ENCODE assay signal across 15 cellular contexts in genomic region chr2:201228912-201229290, GRCh38. TPM values are rescaled to one million over a fixed set of nuclear protein-coding genes. Genes with fewer than 3 reads are reported as not detected.
DNase-seq lines count a peak whose midpoint lies in the region; ATAC-seq and TF ChIP-seq lines count a peak whose summit lies in the region.
"Had no signal": no experiment of that assay in that cellular context is flagged by ENCODE, and none has a peak within 500 bp of the region (broad histone marks: within the 10 kb centered on the region; RNA-seq: fewer than 3 reads in every experiment).

No MANE protein-coding gene starts in this region.

- no peaks in the 10 kb centered on the region for H3K9me3 Mint-ChIP-seq in activated CD4-positive, alpha-beta T cell treated with anti-CD3 and anti-CD28 coated beads, Interleukin-2, amount 10 ng/mL, durations not matched to agents 24 days and 14 days
- H3K9me3 Mint-ChIP-seq in activated naive CD8-positive, alpha-beta T cell treated with anti-CD3 and anti-CD28 coated beads, Interleukin-2, amount 10 ng/mL, durations not matched to agents 7 days and 5 days: no peaks in the 10 kb centered on the region
- H3K9me3 Mint-ChIP-seq in neural progenitor cell: no peaks in the 10 kb centered on the region

- no peak for ATAC-seq in activated naive CD8-positive, alpha-beta T cell treated with anti-CD3 and anti-CD28 coated beads, Interleukin-2, amount 10 ng/mL, durations not matched to agents 7 days and 5 days (ENCODE audit: low read depth)
- no peak for ATAC-seq in GM19324 (IDR thresholded peaks at IDR 0.05; ENCODE audit: low FRiP score, unreplicated experiment)
- ATAC-seq: A549; activated CD4-positive, CD25-positive, alpha-beta regulatory T cell treated with anti-CD3 and anti-CD28 coated beads, Interleukin-2, amount 50 U/mL, for 24 hours had no signal

- H3K36me3 ChIP-seq in neural progenitor cell: no peaks in the 10 kb centered on the region
- H3K36me3 ChIP-seq: MG63, thyroid gland had no signal

- no peak overlapping the region for H3K9ac ChIP-seq in neural progenitor cell

- no peaks in the 10 kb centered on the region for H3F3A ChIP-seq in neural progenitor cell (ENCODE audit: low read depth)

- H3K27ac Mint-ChIP-seq in activated CD4-positive, alpha-beta T cell treated with anti-CD3 and anti-CD28 coated beads, Interleukin-2, amount 10 ng/mL, durations not matched to agents 24 days and 14 days: peak overlapping the region; percentile 87
- H3K27ac Mint-ChIP-seq in activated naive CD8-positive, alpha-beta T cell treated with anti-CD3 and anti-CD28 coated beads, Interleukin-2, amount 10 ng/mL, durations not matched to agents 7 days and 5 days: peak overlapping the region; percentile 83
- no peak overlapping the region for H3K27ac Mint-ChIP-seq in neural progenitor cell

- H3K36me3 Mint-ChIP-seq in activated CD4-positive, alpha-beta T cell treated with anti-CD3 and anti-CD28 coated beads, Interleukin-2, amount 10 ng/mL, durations not matched to agents 24 days and 14 days (ENCODE audit: low read depth): peaks cover 9% of the 10 kb centered on the region
- H3K36me3 Mint-ChIP-seq in activated naive CD8-positive, alpha-beta T cell treated with anti-CD3 and anti-CD28 coated beads, Interleukin-2, amount 10 ng/mL, durations not matched to agents 7 days and 5 days: peaks cover 6% of the 10 kb centered on the region
- H3K36me3 Mint-ChIP-seq in neural progenitor cell: no peaks in the 10 kb centered on the region

- in situ Hi-C loops in KBM-7 (cut with MboI; ENCODE audit: low pct_unique_long_range_greater_than_20kb, low sequenced_read_pairs): no loop called here

- no peaks in the 10 kb centered on the region for H3K79me2 ChIP-seq in neural progenitor cell (ENCODE audit: low read depth)
- H3K79me2 ChIP-seq: hepatocyte had no signal

- H3K4me1 Mint-ChIP-seq in activated CD4-positive, alpha-beta T cell treated with anti-CD3 and anti-CD28 coated beads, Interleukin-2, amount 10 ng/mL, durations not matched to agents 24 days and 14 days: peaks cover 42% of the 10 kb centered on the region
- peaks cover 39% of the 10 kb centered on the region for H3K4me1 Mint-ChIP-seq in activated naive CD8-positive, alpha-beta T cell treated with anti-CD3 and anti-CD28 coated beads, Interleukin-2, amount 10 ng/mL, durations not matched to agents 7 days and 5 days
- no peaks in the 10 kb centered on the region for H3K4me1 Mint-ChIP-seq in neural progenitor cell

- no peak overlapping the region for H3K4me2 ChIP-seq in neural progenitor cell
- H3K4me2 ChIP-seq: A549, hepatocyte had no signal

- H3K4me3 ChIP-seq in neural progenitor cell: no peak overlapping the region
- H3K4me3 ChIP-seq: A549, hepatocyte, MG63, thyroid gland had no signal

- intact Hi-C loops in activated CD4-positive, alpha-beta T cell treated with anti-CD3 and anti-CD28 coated beads, Interleukin-2, amount 10 ng/mL, durations not matched to agents 24 days and 14 days (cut with micrococcal nuclease): no loop called here

- H3K4me1 ChIP-seq in neural progenitor cell: no peaks in the 10 kb centered on the region

- H2AFZ ChIP-seq in neural progenitor cell (replicated peaks): peak overlapping the region; percentile 37
- H2AFZ ChIP-seq: hepatocyte had no signal

- H3K9me3 ChIP-seq in neural progenitor cell (ENCODE audit: low read depth): no peaks in the 10 kb centered on the region
- H3K9me3 ChIP-seq: A549, MG63, thyroid gland had no signal

- DNase-seq in activated CD4-positive, alpha-beta T cell treated with anti-CD3 and anti-CD28 coated beads, Interleukin-2, amount 10 ng/mL, durations not matched to agents 24 days and 14 days: peak; percentile 76
- DNase-seq in activated CD4-positive, alpha-beta T cell treated with anti-CD3 and anti-CD28 coated beads, Interleukin-2, amount 50 U/mL, for 4 hours: no peak
- peak; percentile 62 for DNase-seq in KBM-7
- DNase-seq in activated naive CD8-positive, alpha-beta T cell treated with anti-CD3 and anti-CD28 coated beads, Interleukin-2, amount 10 ng/mL, durations not matched to agents 7 days and 5 days: no peak
- DNase-seq in neural progenitor cell (ENCODE audit: low spot score): no peak
- no peak for DNase-seq in activated CD4-positive, CD25-positive, alpha-beta regulatory T cell treated with anti-CD3 and anti-CD28 coated beads, Interleukin-2, amount 50 U/mL, for 72 hours
- DNase-seq in DMS79 treated with DMSO at 0.1 percent for 48 hours (lab: John Stamatoyannopoulos, UW): no peak
- DNase-seq: cerebellar nuclear complex, nucleus accumbens, thyroid gland had no signal

- TF ChIP-seq CTCF in neural progenitor cell (IDR thresholded peaks at IDR 0.05): no peak

- POLR2A ChIA-PET in activated naive CD8-positive, alpha-beta T cell treated with anti-CD3 and anti-CD28 coated beads, Interleukin-2, amount 10 ng/mL, durations not matched to agents 7 days and 5 days (lab: Charles Lee): interaction anchor here (1.0 kb wide), 1 partner anchor 46 kb away, joined by 3 read pairs; the partner anchor contains the start of gene CASP10

- peaks cover 4% of the 10 kb centered on the region for H3K27me3 ChIP-seq in neural progenitor cell
- H3K27me3 ChIP-seq: hepatocyte, MG63, thyroid gland had no signal

- H4K20me1 ChIP-seq in neural progenitor cell (ENCODE audit: low read depth): no peaks in the 10 kb centered on the region

- no peak overlapping the region for H3K27ac ChIP-seq in neural progenitor cell
- H3K27ac ChIP-seq: A549, hepatocyte, thyroid gland had no signal

- H3K4me3 Mint-ChIP-seq in activated CD4-positive, alpha-beta T cell treated with anti-CD3 and anti-CD28 coated beads, Interleukin-2, amount 10 ng/mL, durations not matched to agents 24 days and 14 days: peak overlapping the region; percentile 76
- H3K4me3 Mint-ChIP-seq in activated naive CD8-positive, alpha-beta T cell treated with anti-CD3 and anti-CD28 coated beads, Interleukin-2, amount 10 ng/mL, durations not matched to agents 7 days and 5 days: peak overlapping the region; percentile 32
- H3K4me3 Mint-ChIP-seq in neural progenitor cell: no peak overlapping the region

- H3K27me3 Mint-ChIP-seq in activated CD4-positive, alpha-beta T cell treated with anti-CD3 and anti-CD28 coated beads, Interleukin-2, amount 10 ng/mL, durations not matched to agents 24 days and 14 days: no peaks in the 10 kb centered on the region
- H3K27me3 Mint-ChIP-seq in activated naive CD8-positive, alpha-beta T cell treated with anti-CD3 and anti-CD28 coated beads, Interleukin-2, amount 10 ng/mL, durations not matched to agents 7 days and 5 days: no peaks in the 10 kb centered on the region
- peaks cover 5% of the 10 kb centered on the region for H3K27me3 Mint-ChIP-seq in neural progenitor cell (ENCODE audit: insufficient read depth, low read depth)

RNA-seq across cellular contexts. Expression of gene CASP8, which starts 31.4 kb away (rescaled TPM):
- 38.2 and 39.8 TPM in 2 replicates for total RNA-seq in activated CD4-positive, alpha-beta T cell treated with anti-CD3 and anti-CD28 coated beads, Interleukin-2, amount 10 ng/mL, durations not matched to agents 24 days and 14 days
- 100 to 1,000 TPM; 115 to 127 TPM for total RNA-seq in activated naive CD8-positive, alpha-beta T cell treated with anti-CD3 and anti-CD28 coated beads, Interleukin-2, amount 10 ng/mL, durations not matched to agents 7 days and 5 days
- 2.1 and 3.1 TPM in 2 replicates for total RNA-seq in neural progenitor cell (ENCODE audit: low replicate concordance)

RNA-seq across cellular contexts. Expression of gene CASP10, which starts 46.0 kb away (rescaled TPM):
- total RNA-seq in activated CD4-positive, alpha-beta T cell treated with anti-CD3 and anti-CD28 coated beads, Interleukin-2, amount 10 ng/mL, durations not matched to agents 24 days and 14 days: 12.7 and 13.1 TPM in 2 replicates
- 10 to 100 TPM; 45.2 to 46.1 TPM for total RNA-seq in activated naive CD8-positive, alpha-beta T cell treated with anti-CD3 and anti-CD28 coated beads, Interleukin-2, amount 10 ng/mL, durations not matched to agents 7 days and 5 days
- total RNA-seq in neural progenitor cell (ENCODE audit: low replicate concordance): 1.4 and 2.2 TPM in 2 replicates

Comparison
In these comparisons a context has a peak if more than half of its experiments do, and no peak if none do; other contexts are left out.
1. DNase-seq: peak in activated CD4-positive, alpha-beta T cell treated with anti-CD3 and anti-CD28 coated beads, Interleukin-2, amount 10 ng/mL, durations not matched to agents 24 days and 14 days (single experiment) and KBM-7 (single experiment); none in activated CD4-positive, alpha-beta T cell treated with anti-CD3 and anti-CD28 coated beads, Interleukin-2, amount 50 U/mL, for 4 hours (0 of 2), activated naive CD8-positive, alpha-beta T cell treated with anti-CD3 and anti-CD28 coated beads, Interleukin-2, amount 10 ng/mL, durations not matched to agents 7 days and 5 days (single experiment), neural progenitor cell (single experiment), activated CD4-positive, CD25-positive, alpha-beta regulatory T cell treated with anti-CD3 and anti-CD28 coated beads, Interleukin-2, amount 50 U/mL, for 72 hours (single experiment) and DMS79 treated with DMSO at 0.1 percent for 48 hours (single experiment).